In genomic region chr6:131136021-131136847, GRCh38 we compare ENCODE assay signal across 1 cellular context.
TF ChIP-seq lines count a peak whose summit lies in the region.

No MANE protein-coding gene starts in this region.

TF ChIP-seq in HepG2, 621 proteins besides CTCF, POLR2A, EP300 and RAD21 (continued from another document and continues in another):
- TF ChIP-seq, protein P1, sequence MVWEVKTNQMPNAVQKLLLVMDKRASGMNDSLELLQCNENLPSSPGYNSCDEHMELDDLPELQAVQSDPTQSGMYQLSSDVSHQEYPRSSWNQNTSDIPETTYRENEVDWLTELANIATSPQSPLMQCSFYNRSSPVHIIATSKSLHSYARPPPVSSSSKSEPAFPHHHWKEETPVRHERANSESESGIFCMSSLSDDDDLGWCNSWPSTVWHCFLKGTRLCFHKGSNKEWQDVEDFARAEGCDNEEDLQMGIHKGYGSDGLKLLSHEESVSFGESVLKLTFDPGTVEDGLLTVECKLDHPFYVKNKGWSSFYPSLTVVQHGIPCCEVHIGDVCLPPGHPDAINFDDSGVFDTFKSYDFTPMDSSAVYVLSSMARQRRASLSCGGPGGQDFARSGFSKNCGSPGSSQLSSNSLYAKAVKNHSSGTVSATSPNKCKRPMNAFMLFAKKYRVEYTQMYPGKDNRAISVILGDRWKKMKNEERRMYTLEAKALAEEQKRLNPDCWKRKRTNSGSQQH (CRISPR knock-in tag; IDR thresholded peaks at IDR 0.05; ENCODE audit: low read depth) = peak; percentile 95; the same call in 1 of the 2 replicates
- TF ChIP-seq E2F1 (CRISPR knock-in tag; IDR thresholded peaks at IDR 0.05) = peak; percentile 45
- TF ChIP-seq KDM5A (IDR thresholded peaks at IDR 0.05; ENCODE audit: borderline replicate concordance, low read length) = peak; percentile 65; the same call in 1 of the 2 replicates
- TF ChIP-seq RFXAP (CRISPR knock-in tag; IDR thresholded peaks at IDR 0.05; ENCODE audit: borderline replicate concordance) = peak; percentile 52; the same call in 1 of the 2 replicates
- 0 out of 2 replicates have a peak, but pooled peaks have one; percentile 40 for TF ChIP-seq ZNF800 (CRISPR knock-in tag; IDR thresholded peaks at IDR 0.05)
- no peak for TF ChIP-seq SCMH1 (CRISPR knock-in tag; IDR thresholded peaks at IDR 0.05; ENCODE audit: borderline replicate concordance)
- 0 out of 2 replicates have a peak, but pooled peaks have one; percentile 18 for TF ChIP-seq ZFP37 (CRISPR knock-in tag; IDR thresholded peaks at IDR 0.05; ENCODE audit: borderline replicate concordance)
- TF ChIP-seq NFIB (CRISPR knock-in tag; IDR thresholded peaks at IDR 0.05; ENCODE audit: borderline replicate concordance) = no peak
- peak; percentile 29; the same call in 1 of the 2 replicates for TF ChIP-seq DRAP1 (CRISPR knock-in tag; IDR thresholded peaks at IDR 0.05)
- peak; percentile 12; the same call in 1 of the 2 replicates for TF ChIP-seq DR1 (CRISPR knock-in tag; IDR thresholded peaks at IDR 0.05)
- peak; percentile 86 for TF ChIP-seq IRF2 (CRISPR knock-in tag; IDR thresholded peaks at IDR 0.05)
- no peak for TF ChIP-seq REPIN1 (CRISPR knock-in tag; IDR thresholded peaks at IDR 0.05; ENCODE audit: borderline replicate concordance, low read depth)
- TF ChIP-seq ATM (IDR thresholded peaks at IDR 0.05; ENCODE audit: borderline replicate concordance) = no peak
- peak; percentile 77; the same call in 1 of the 2 replicates for TF ChIP-seq ZNF337 (CRISPR knock-in tag; IDR thresholded peaks at IDR 0.05; ENCODE audit: borderline replicate concordance, low read depth)
- TF ChIP-seq ZFP36L2 (CRISPR knock-in tag; IDR thresholded peaks at IDR 0.05) = no peak
- TF ChIP-seq FOXP4 (CRISPR knock-in tag; IDR thresholded peaks at IDR 0.05) = peak; percentile 27; the same call in 1 of the 2 replicates
- TF ChIP-seq CC2D1A (CRISPR knock-in tag; IDR thresholded peaks at IDR 0.05) = peak; percentile 90
- 0 out of 2 replicates have a peak, but pooled peaks have one; percentile 23 for TF ChIP-seq LCORL (IDR thresholded peaks at IDR 0.05)
- TF ChIP-seq LCORL (CRISPR knock-in tag; IDR thresholded peaks at IDR 0.05) = peak; percentile 48
- TF ChIP-seq MAZ (IDR thresholded peaks at IDR 0.05; ENCODE audit: borderline replicate concordance, low read depth, low read length) = 0 out of 2 replicates have a peak, but pooled peaks have one; percentile 6
- TF ChIP-seq MAZ (CRISPR knock-in tag; IDR thresholded peaks at IDR 0.05; ENCODE audit: low read depth) = no peak
- TF ChIP-seq, protein P2, sequence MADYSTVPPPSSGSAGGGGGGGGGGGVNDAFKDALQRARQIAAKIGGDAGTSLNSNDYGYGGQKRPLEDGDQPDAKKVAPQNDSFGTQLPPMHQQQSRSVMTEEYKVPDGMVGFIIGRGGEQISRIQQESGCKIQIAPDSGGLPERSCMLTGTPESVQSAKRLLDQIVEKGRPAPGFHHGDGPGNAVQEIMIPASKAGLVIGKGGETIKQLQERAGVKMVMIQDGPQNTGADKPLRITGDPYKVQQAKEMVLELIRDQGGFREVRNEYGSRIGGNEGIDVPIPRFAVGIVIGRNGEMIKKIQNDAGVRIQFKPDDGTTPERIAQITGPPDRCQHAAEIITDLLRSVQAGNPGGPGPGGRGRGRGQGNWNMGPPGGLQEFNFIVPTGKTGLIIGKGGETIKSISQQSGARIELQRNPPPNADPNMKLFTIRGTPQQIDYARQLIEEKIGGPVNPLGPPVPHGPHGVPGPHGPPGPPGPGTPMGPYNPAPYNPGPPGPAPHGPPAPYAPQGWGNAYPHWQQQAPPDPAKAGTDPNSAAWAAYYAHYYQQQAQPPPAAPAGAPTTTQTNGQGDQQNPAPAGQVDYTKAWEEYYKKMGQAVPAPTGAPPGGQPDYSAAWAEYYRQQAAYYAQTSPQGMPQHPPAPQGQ (CRISPR knock-in tag; IDR thresholded peaks at IDR 0.05; ENCODE audit: borderline replicate concordance) = no peak
- peak; percentile 22; the same call in 1 of the 2 replicates for TF ChIP-seq NR2F6 (IDR thresholded peaks at IDR 0.05)
- TF ChIP-seq NR2F6 (CRISPR knock-in tag; IDR thresholded peaks at IDR 0.05) = peak; percentile 27; the same call in 1 of the 2 replicates
- TF ChIP-seq ZSCAN29 (CRISPR knock-in tag; conservative IDR thresholded peaks at IDR 0.05) = peak; percentile 91; the same call in 1 of the 2 replicates
- TF ChIP-seq, protein P3, sequence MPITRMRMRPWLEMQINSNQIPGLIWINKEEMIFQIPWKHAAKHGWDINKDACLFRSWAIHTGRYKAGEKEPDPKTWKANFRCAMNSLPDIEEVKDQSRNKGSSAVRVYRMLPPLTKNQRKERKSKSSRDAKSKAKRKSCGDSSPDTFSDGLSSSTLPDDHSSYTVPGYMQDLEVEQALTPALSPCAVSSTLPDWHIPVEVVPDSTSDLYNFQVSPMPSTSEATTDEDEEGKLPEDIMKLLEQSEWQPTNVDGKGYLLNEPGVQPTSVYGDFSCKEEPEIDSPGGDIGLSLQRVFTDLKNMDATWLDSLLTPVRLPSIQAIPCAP (CRISPR knock-in tag; IDR thresholded peaks at IDR 0.05; ENCODE audit: low read depth) = peak; percentile 85; the same call in 1 of the 2 replicates
- TF ChIP-seq, protein P4, sequence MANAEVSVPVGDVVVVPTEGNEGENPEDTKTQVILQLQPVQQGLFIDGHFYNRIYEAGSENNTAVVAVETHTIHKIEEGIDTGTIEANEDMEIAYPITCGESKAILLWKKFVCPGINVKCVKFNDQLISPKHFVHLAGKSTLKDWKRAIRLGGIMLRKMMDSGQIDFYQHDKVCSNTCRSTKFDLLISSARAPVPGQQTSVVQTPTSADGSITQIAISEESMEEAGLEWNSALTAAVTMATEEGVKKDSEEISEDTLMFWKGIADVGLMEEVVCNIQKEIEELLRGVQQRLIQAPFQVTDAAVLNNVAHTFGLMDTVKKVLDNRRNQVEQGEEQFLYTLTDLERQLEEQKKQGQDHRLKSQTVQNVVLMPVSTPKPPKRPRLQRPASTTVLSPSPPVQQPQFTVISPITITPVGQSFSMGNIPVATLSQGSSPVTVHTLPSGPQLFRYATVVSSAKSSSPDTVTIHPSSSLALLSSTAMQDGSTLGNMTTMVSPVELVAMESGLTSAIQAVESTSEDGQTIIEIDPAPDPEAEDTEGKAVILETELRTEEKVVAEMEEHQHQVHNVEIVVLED (CRISPR knock-in tag; IDR thresholded peaks at IDR 0.05; ENCODE audit: borderline replicate concordance) = peak; percentile 48; the same call in 1 of the 2 replicates
- no peak for TF ChIP-seq FOXP1 (IDR thresholded peaks at IDR 0.05)
- peak; percentile 62 for TF ChIP-seq FOXP1 (CRISPR knock-in tag; IDR thresholded peaks at IDR 0.05)
- TF ChIP-seq, protein P5, sequence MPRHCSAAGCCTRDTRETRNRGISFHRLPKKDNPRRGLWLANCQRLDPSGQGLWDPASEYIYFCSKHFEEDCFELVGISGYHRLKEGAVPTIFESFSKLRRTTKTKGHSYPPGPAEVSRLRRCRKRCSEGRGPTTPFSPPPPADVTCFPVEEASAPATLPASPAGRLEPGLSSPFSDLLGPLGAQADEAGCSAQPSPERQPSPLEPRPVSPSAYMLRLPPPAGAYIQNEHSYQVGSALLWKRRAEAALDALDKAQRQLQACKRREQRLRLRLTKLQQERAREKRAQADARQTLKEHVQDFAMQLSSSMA (CRISPR knock-in tag; IDR thresholded peaks at IDR 0.05) = no peak
- TF ChIP-seq RFXANK (CRISPR knock-in tag; IDR thresholded peaks at IDR 0.05) = no peak
- TF ChIP-seq CREB1 (IDR thresholded peaks at IDR 0.05) = no peak
- TF ChIP-seq CREB1 (CRISPR knock-in tag; IDR thresholded peaks at IDR 0.05) = peak; percentile 23; the same call in 1 of the 2 replicates
- TF ChIP-seq CAMTA2 (CRISPR knock-in tag; IDR thresholded peaks at IDR 0.05; ENCODE audit: borderline replicate concordance) = no peak
- peak; percentile 22; the same call in 1 of the 2 replicates for TF ChIP-seq ESRRA (CRISPR knock-in tag; IDR thresholded peaks at IDR 0.05; ENCODE audit: low read depth)
- TF ChIP-seq HMG20B (CRISPR knock-in tag; conservative IDR thresholded peaks at IDR 0.05) = 0 out of 2 replicates have a peak, but pooled peaks have one; percentile 13
- no peak for TF ChIP-seq CSRNP2 (CRISPR knock-in tag; conservative IDR thresholded peaks at IDR 0.05; ENCODE audit: low read depth)
- TF ChIP-seq MBD4 (IDR thresholded peaks at IDR 0.05; ENCODE audit: borderline replicate concordance, low read length) = peak; percentile 72; the same call in 1 of the 2 replicates
- TF ChIP-seq HNF4G (IDR thresholded peaks at IDR 0.05; ENCODE audit: borderline replicate concordance, low read depth, low read length) = no peak
- 0 out of 2 replicates have a peak, but pooled peaks have one; percentile 27 for TF ChIP-seq HNF4G (CRISPR knock-in tag; IDR thresholded peaks at IDR 0.05; ENCODE audit: borderline replicate concordance, low read depth)
- peak; percentile 58; the same call in 1 of the 2 replicates for TF ChIP-seq GATAD1 (CRISPR knock-in tag; IDR thresholded peaks at IDR 0.05)
- TF ChIP-seq, protein P6, sequence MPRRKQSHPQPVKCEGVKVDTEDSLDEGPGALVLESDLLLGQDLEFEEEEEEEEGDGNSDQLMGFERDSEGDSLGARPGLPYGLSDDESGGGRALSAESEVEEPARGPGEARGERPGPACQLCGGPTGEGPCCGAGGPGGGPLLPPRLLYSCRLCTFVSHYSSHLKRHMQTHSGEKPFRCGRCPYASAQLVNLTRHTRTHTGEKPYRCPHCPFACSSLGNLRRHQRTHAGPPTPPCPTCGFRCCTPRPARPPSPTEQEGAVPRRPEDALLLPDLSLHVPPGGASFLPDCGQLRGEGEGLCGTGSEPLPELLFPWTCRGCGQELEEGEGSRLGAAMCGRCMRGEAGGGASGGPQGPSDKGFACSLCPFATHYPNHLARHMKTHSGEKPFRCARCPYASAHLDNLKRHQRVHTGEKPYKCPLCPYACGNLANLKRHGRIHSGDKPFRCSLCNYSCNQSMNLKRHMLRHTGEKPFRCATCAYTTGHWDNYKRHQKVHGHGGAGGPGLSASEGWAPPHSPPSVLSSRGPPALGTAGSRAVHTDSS (CRISPR knock-in tag; conservative IDR thresholded peaks at IDR 0.05) = no peak
- no peak for TF ChIP-seq GFI1 (CRISPR knock-in tag; IDR thresholded peaks at IDR 0.05; ENCODE audit: borderline replicate concordance)
- TF ChIP-seq SIN3A (IDR thresholded peaks at IDR 0.05; ENCODE audit: borderline replicate concordance, low read depth, low read length) = peak; percentile 90
- TF ChIP-seq, protein P7, sequence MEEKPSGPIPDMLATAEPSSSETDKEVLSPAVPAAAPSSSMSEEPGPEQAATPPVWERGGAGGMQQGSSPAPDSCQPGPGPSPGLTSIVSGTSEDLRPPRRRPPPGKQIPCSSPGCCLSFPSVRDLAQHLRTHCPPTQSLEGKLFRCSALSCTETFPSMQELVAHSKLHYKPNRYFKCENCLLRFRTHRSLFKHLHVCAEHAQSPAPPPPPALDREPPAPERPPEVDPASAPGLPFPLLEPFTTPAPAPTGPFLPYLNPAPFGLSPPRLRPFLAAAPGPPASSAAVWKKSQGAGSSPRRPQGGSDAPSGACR (CRISPR knock-in tag; IDR thresholded peaks at IDR 0.05) = 0 out of 2 replicates have a peak, but pooled peaks have one; percentile 37
